Comparison of ENCODE assay signal across 1 cellular context in the genomic region with DNA sequence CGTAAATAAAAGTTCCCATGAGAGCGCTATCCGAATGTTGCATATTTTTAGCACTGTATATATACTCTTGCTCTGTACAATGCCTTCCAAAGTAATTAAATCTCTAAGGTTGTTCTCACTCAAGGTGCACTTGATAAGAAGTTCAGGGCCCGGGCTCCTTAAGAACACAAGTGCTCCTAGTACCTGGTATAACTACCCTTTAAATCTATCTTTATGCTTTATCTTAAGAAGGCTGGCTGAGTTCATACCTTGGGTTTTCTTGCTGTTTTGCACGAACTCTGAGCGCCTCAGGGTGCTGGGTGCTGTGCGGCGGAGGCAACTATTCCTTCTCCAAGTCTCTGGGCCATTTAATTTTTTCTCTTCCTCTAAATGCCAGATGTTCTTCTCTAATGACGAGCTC.
TF ChIP-seq lines count a peak whose summit lies in the region.

No MANE protein-coding gene starts in this region.

TF ChIP-seq in WTC11, 78 proteins besides CTCF, POLR2A, EP300 and RAD21 (continued from another document):
- TF ChIP-seq HMGXB4 (CRISPR knock-in tag; IDR thresholded peaks at IDR 0.05) (no peak), ERG (CRISPR knock-in tag; IDR thresholded peaks at IDR 0.05) (no peak), ZNF512 (CRISPR knock-in tag; IDR thresholded peaks at IDR 0.05; ENCODE audit: borderline replicate concordance) (no peak), ATF3 (CRISPR knock-in tag; conservative IDR thresholded peaks at IDR 0.05) (no peak), ETV6 (CRISPR knock-in tag; IDR thresholded peaks at IDR 0.05) (no peak), RORB (CRISPR knock-in tag; IDR thresholded peaks at IDR 0.05) (no peak), ZNF281 (CRISPR knock-in tag; IDR thresholded peaks at IDR 0.05) (no peak), MYBL2 (CRISPR knock-in tag; IDR thresholded peaks at IDR 0.05) (no peak), NFATC4 (CRISPR knock-in tag; IDR thresholded peaks at IDR 0.05) (no peak), SOX15 (CRISPR knock-in tag; IDR thresholded peaks at IDR 0.05) (no peak), IRF2 (CRISPR knock-in tag; IDR thresholded peaks at IDR 0.05; ENCODE audit: borderline replicate concordance, low read depth) (no peak)
- TF ChIP-seq, protein P1, sequence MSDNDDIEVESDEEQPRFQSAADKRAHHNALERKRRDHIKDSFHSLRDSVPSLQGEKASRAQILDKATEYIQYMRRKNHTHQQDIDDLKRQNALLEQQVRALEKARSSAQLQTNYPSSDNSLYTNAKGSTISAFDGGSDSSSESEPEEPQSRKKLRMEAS (CRISPR knock-in tag; IDR thresholded peaks at IDR 0.05), result no peak
- TF ChIP-seq, protein P2, sequence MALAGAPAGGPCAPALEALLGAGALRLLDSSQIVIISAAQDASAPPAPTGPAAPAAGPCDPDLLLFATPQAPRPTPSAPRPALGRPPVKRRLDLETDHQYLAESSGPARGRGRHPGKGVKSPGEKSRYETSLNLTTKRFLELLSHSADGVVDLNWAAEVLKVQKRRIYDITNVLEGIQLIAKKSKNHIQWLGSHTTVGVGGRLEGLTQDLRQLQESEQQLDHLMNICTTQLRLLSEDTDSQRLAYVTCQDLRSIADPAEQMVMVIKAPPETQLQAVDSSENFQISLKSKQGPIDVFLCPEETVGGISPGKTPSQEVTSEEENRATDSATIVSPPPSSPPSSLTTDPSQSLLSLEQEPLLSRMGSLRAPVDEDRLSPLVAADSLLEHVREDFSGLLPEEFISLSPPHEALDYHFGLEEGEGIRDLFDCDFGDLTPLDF (CRISPR knock-in tag; IDR thresholded peaks at IDR 0.05), result no peak
- TF ChIP-seq, protein P3, sequence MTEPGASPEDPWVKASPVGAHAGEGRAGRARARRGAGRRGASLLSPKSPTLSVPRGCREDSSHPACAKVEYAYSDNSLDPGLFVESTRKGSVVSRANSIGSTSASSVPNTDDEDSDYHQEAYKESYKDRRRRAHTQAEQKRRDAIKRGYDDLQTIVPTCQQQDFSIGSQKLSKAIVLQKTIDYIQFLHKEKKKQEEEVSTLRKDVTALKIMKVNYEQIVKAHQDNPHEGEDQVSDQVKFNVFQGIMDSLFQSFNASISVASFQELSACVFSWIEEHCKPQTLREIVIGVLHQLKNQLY (CRISPR knock-in tag; IDR thresholded peaks at IDR 0.05), result no peak
- TF ChIP-seq, protein P4, sequence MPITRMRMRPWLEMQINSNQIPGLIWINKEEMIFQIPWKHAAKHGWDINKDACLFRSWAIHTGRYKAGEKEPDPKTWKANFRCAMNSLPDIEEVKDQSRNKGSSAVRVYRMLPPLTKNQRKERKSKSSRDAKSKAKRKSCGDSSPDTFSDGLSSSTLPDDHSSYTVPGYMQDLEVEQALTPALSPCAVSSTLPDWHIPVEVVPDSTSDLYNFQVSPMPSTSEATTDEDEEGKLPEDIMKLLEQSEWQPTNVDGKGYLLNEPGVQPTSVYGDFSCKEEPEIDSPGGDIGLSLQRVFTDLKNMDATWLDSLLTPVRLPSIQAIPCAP (CRISPR knock-in tag; IDR thresholded peaks at IDR 0.05), result no peak
